Comparison of ENCODE assay signal across 11 cellular contexts in genomic region chr3:169659858-169660614, GRCh38. TPM values are rescaled to one million over a fixed set of nuclear protein-coding genes. Genes with fewer than 3 reads are reported as not detected.
DNase-seq lines count a peak whose midpoint lies in the region; ATAC-seq and TF ChIP-seq lines count a peak whose summit lies in the region.
"Had no signal": no experiment of that assay in that cellular context is flagged by ENCODE, and none has a peak within 500 bp of the region (broad histone marks: within the 10 kb centered on the region; RNA-seq: fewer than 3 reads in every experiment).

No MANE protein-coding gene starts in this region.

- 37% methylated on average over 23 of the region's 23 CpGs for WGBS in hepatocyte (ENCODE audit: low lambda C conversion rate, missing lambda C conversion rate)

- no peaks in the 10 kb centered on the region for H3K9me3 Mint-ChIP-seq in activated T-helper 17 cell treated with anti-CD3 and anti-CD28 coated beads, Interleukin-2, amount 50 U/mL, for 72 hours
- H3K9me3 Mint-ChIP-seq: T-cell had no signal

- H3K27ac ChIP-seq in hepatocyte, result peak overlapping the region; percentile 83
- H3K27ac ChIP-seq in rectal smooth muscle tissue (ENCODE audit: low read depth, low read length), result no peak overlapping the region

- H3K9ac ChIP-seq in ES-I3 (ENCODE audit: low read depth, low read length), result peak overlapping the region; percentile 38; the same call in 1 of the 2 replicates
- no peak overlapping the region for H3K9ac ChIP-seq in rectal smooth muscle tissue (ENCODE audit: low read length)

- peaks cover 6% of the 10 kb centered on the region; the same call in 1 of the 2 replicates for H3K4me1 ChIP-seq in ES-I3 (ENCODE audit: insufficient read depth, low read length)
- peaks cover 23% of the 10 kb centered on the region for H3K4me1 ChIP-seq in hepatocyte (ENCODE audit: insufficient read depth)
- peaks cover 8% of the 10 kb centered on the region for H3K4me1 ChIP-seq in rectal smooth muscle tissue (ENCODE audit: control insufficient read depth, insufficient read depth, low read length)

- H2AFZ ChIP-seq in hepatocyte, result no peak overlapping the region

- H3K4me1 Mint-ChIP-seq in activated T-helper 17 cell treated with anti-CD3 and anti-CD28 coated beads, Interleukin-2, amount 50 U/mL, for 72 hours, result peaks cover 24% of the 10 kb centered on the region

- peaks cover 56% of the 10 kb centered on the region for H3K27me3 ChIP-seq in hepatocyte
- H3K27me3 ChIP-seq in rectal smooth muscle tissue (ENCODE audit: control insufficient read depth, insufficient read depth, low read length), result peaks cover 31% of the 10 kb centered on the region

- H3K4me3 ChIP-seq in hepatocyte (no peak overlapping the region), rectal smooth muscle tissue (ENCODE audit: low read length) (peak overlapping the region; percentile 12)

- no peaks in the 10 kb centered on the region for H3K9me2 ChIP-seq in hepatocyte (replicated peaks; ENCODE audit: insufficient read depth)

- H3K36me3 ChIP-seq in ES-I3 (ENCODE audit: insufficient read depth, low read length), result no peaks in the 10 kb centered on the region
- H3K36me3 ChIP-seq in hepatocyte (replicated peaks; ENCODE audit: insufficient read depth, low read depth), result no peaks in the 10 kb centered on the region
- H3K36me3 ChIP-seq in rectal smooth muscle tissue (ENCODE audit: control insufficient read depth, insufficient read depth, low read length), result no peaks in the 10 kb centered on the region

- ATAC-seq in activated T-helper 17 cell treated with anti-CD3 and anti-CD28 coated beads, Interleukin-2, amount 50 U/mL, for 72 hours (replicated peaks), result no peak
- ATAC-seq: T-cell had no signal

- peak overlapping the region; percentile 89 for H3K4me3 Mint-ChIP-seq in activated T-helper 17 cell treated with anti-CD3 and anti-CD28 coated beads, Interleukin-2, amount 50 U/mL, for 72 hours

- H3K9me3 ChIP-seq in ES-I3 (ENCODE audit: control insufficient read depth, insufficient read depth, low read length) (no peaks in the 10 kb centered on the region), hepatocyte (ENCODE audit: low read depth) (no peaks in the 10 kb centered on the region)

- no peak for TF ChIP-seq CTCF in hepatocyte (IDR thresholded peaks at IDR 0.05; ENCODE audit: poor library complexity)

- peaks cover 5% of the 10 kb centered on the region for H3K79me2 ChIP-seq in hepatocyte

- peak overlapping the region; percentile 98 for H3K4me2 ChIP-seq in hepatocyte

- DNase-seq in hepatocyte (ENCODE audit: low spot score) (no peak), Ammon's horn (ENCODE audit: low spot score) (no peak), ACHN (no peak), RPMI8226 (no peak), GM19238 (ENCODE audit: insufficient read length, low spot score) (no peak)
- DNase-seq: NCI-H2227 treated with DMSO at 0.1 percent for 48 hours; stimulated activated CD4-positive, alpha-beta T cell treated with anti-CD3 and anti-CD28 coated beads, Interleukin-4, amount 100 ng/mL, for 4 hours had no signal

- no peak overlapping the region for H3K27ac Mint-ChIP-seq in activated T-helper 17 cell treated with anti-CD3 and anti-CD28 coated beads, Interleukin-2, amount 50 U/mL, for 72 hours

- H3K27me3 Mint-ChIP-seq in activated T-helper 17 cell treated with anti-CD3 and anti-CD28 coated beads, Interleukin-2, amount 50 U/mL, for 72 hours, result peaks cover 66% of the 10 kb centered on the region

- H4K20me1 ChIP-seq in hepatocyte (ENCODE audit: insufficient read depth, poor library complexity, severe bottlenecking), result no peaks in the 10 kb centered on the region

- in situ Hi-C loops in ACHN (cut with HindIII; ENCODE audit: low pct_ligation_motif_present, low pct_unique_long_range_greater_than_20kb, low sequenced_read_pairs), result no loop called here

- H3K36me3 Mint-ChIP-seq in activated T-helper 17 cell treated with anti-CD3 and anti-CD28 coated beads, Interleukin-2, amount 50 U/mL, for 72 hours (ENCODE audit: low read depth), result peaks cover 10% of the 10 kb centered on the region
- H3K36me3 Mint-ChIP-seq: T-cell had no signal

RNA-seq across cellular contexts. Expression of gene MECOM, which starts 3.5 kb away (rescaled TPM):
- total RNA-seq in activated T-helper 17 cell treated with anti-CD3 and anti-CD28 coated beads, Interleukin-2, amount 50 U/mL, for 72 hours, result not detected
- 40.9 and 48.8 TPM in 2 replicates for total RNA-seq in hepatocyte
- polyA plus RNA-seq in hepatocyte, result 11.1 and 11.4 TPM in 2 replicates

Comparison
In these comparisons a context has a peak if more than half of its experiments do, and no peak if none do; other contexts are left out.
1. RNA of gene MECOM, which starts 3.5 kb away (total RNA-seq): 40.9 to 48.8 TPM in hepatocyte; not detected in activated T-helper 17 cell treated with anti-CD3 and anti-CD28 coated beads, Interleukin-2, amount 50 U/mL, for 72 hours; every median in the first group is over 10 times any median in the second.